ENCODE assay signal across 6 cellular contexts in the genomic region with DNA sequence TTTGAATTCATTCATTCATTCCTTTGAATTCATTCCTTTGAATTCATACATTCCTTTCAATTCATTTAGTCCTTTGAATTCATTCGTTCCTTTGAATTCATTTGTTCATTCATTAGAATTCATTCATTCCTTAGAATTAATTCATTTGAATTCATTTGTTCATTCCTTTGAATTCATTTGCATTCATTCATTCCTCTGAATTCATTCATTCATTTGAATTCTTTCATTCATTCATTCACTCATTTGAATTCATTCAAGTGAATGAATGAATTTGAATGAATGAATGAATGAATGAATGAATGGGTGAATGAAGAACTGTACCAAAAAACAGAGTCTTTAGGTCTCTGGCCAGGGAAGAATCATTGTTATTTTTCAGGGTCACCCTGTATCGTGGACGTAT.
"Had no signal": no experiment of that assay in that cellular context is flagged by ENCODE, and none has a peak within 500 bp of the region (broad histone marks: within the 10 kb centered on the region; RNA-seq: fewer than 3 reads in every experiment).

No MANE protein-coding gene starts in this region.

- H3K9me3 Mint-ChIP-seq: IgD-negative memory B cell had no signal

- H3K27ac ChIP-seq: HL-60, KMS-11 had no signal

- H3K9ac ChIP-seq: KMS-11 had no signal

- DNase-seq: KBM-7, KG1 had no signal

- H3K4me2 ChIP-seq: KMS-11 had no signal

- FAIRE-seq: HTR-8/SVneo had no signal

- H3K27me3 Mint-ChIP-seq: IgD-negative memory B cell had no signal

- H3K4me3 Mint-ChIP-seq: IgD-negative memory B cell had no signal

- H3K27ac Mint-ChIP-seq: IgD-negative memory B cell had no signal
